29 cellular contexts compared by ENCODE assay signal in genomic region chr2:205845446-205845845, GRCh38.
"Had no signal": no experiment of that assay in that cellular context is flagged by ENCODE, and none has a peak within 500 bp of the region (broad histone marks: within the 10 kb centered on the region; RNA-seq: fewer than 3 reads in every experiment).

No MANE protein-coding gene starts in this region.

- H3K36me3 ChIP-seq: adrenal gland, breast epithelium, cardiac muscle cell, colonic mucosa, gastrocnemius medialis, heart left ventricle had no signal

- DNase-seq: activated CD4-positive, alpha-beta memory T cell treated with anti-CD3 and anti-CD28 coated beads, Interleukin-2, amount 10 ng/mL, durations not matched to agents 7 days and 5 days; activated CD4-positive, alpha-beta T cell treated with anti-CD3 and anti-CD28 coated beads for 36 hours; activated CD4-positive, alpha-beta T cell treated with anti-CD3 and anti-CD28 coated beads, Interleukin-2, amount 10 ng/mL, durations not matched to agents 7 days and 5 days; activated CD4-positive, alpha-beta T cell treated with anti-CD3 and anti-CD28 coated beads, Interleukin-2, amount 50 U/mL, for 4 hours; activated CD4-positive, CD25-positive, alpha-beta regulatory T cell; activated CD4-positive, CD25-positive, alpha-beta regulatory T cell treated with anti-CD3 and anti-CD28 coated beads, Interleukin-2, amount 50 U/mL, for 72 hours; activated CD8-positive, alpha-beta memory T cell treated with anti-CD3 and anti-CD28 coated beads, Interleukin-2, amount 50 U/mL, for 48 hours; activated gamma-delta T cell treated with Interleukin-2 at 50 U/mL for 16 hours; activated naive CD4-positive, alpha-beta T cell treated with anti-CD3 and anti-CD28 coated beads, Interleukin-2, amount 50 U/mL, for 16 hours; activated naive CD4-positive, alpha-beta T cell treated with Interleukin-2 at 50 U/mL for 16 hours; activated T-cell treated with anti-CD3 and anti-CD28 coated beads for 4 hours; activated T-cell treated with anti-CD3 and anti-CD28 coated beads, Interleukin-2, amount 50 U/mL, for 24 hours; activated T-cell treated with anti-CD3 and anti-CD28 coated beads, Interleukin-2, amount 50 U/mL, for 72 hours; adrenal gland; amygdala; aorta; central memory CD4-positive, alpha-beta T cell; cerebellar nuclear complex; colonic mucosa; dorsolateral prefrontal cortex; effector memory CD4-positive, alpha-beta T cell; endodermal cell; foreskin keratinocyte; gastrocnemius medialis; glutamatergic neuron; heart left ventricle; T-helper 2 cell had no signal

- H3K27me3 ChIP-seq: adrenal gland, breast epithelium, cardiac muscle cell, colonic mucosa, gastrocnemius medialis, heart left ventricle had no signal

- H3K27ac ChIP-seq: adrenal gland, breast epithelium, cardiac muscle cell, colonic mucosa, dorsolateral prefrontal cortex, foreskin keratinocyte, gastrocnemius medialis, heart left ventricle had no signal

- H3K4me1 ChIP-seq: adrenal gland, breast epithelium, colonic mucosa, foreskin keratinocyte, gastrocnemius medialis, heart left ventricle had no signal

- H3K4me3 ChIP-seq: adrenal gland, breast epithelium, cardiac muscle cell, colonic mucosa, dorsolateral prefrontal cortex, gastrocnemius medialis, heart left ventricle had no signal

- H3K9me3 ChIP-seq: adrenal gland, breast epithelium, colonic mucosa, gastrocnemius medialis had no signal
